ENCODE assay signal across 8 cellular contexts in genomic region chr17:67717192-67717623, GRCh38. TPM values are rescaled to one million over a fixed set of nuclear protein-coding genes. Genes with fewer than 3 reads are reported as not detected.
A peak's percentile ranks its signal among the peaks of the same experiment; 100 is the strongest.
DNase-seq lines count a peak whose midpoint lies in the region; ATAC-seq and TF ChIP-seq lines count a peak whose summit lies in the region.

No MANE protein-coding gene starts in this region.

- no peaks in the 10 kb centered on the region for H3K9me3 Mint-ChIP-seq in activated CD4-positive, alpha-beta T cell treated with anti-CD3 and anti-CD28 coated beads, Interleukin-2, amount 10 ng/mL, durations not matched to agents 7 days and 5 days
- no peaks in the 10 kb centered on the region for H3K9me3 Mint-ChIP-seq in activated T-helper 1 cell treated with anti-CD3 and anti-CD28 coated beads, Interleukin-12 subunit alpha, Interleukin-12 subunit beta, Interleukin-2, Interleukin-4 antibody, amounts not matched to agents 30 ng/mL and 10 ng/mL and 1 ng/mL, durations not matched to agents 14 hours and 24 hours and 36 hours

- CTCF ChIA-PET in activated CD4-positive, alpha-beta T cell treated with anti-CD3 and anti-CD28 coated beads, Interleukin-2, amount 10 ng/mL, durations not matched to agents 7 days and 5 days (lab: Charles Lee) = interaction anchor here (0.5 to 1.6 kb wide), 10 partner anchors 9 to 404 kb away, joined by 3 to 7 read pairs (median 4); no protein-coding TSS in a partner anchor

- H3K4me3 ChIP-seq in iPS-18c (ENCODE audit: insufficient read depth, low read depth, low read length) = peak overlapping the region; percentile 60; the same call in 1 of the 2 replicates

- peak overlapping the region; percentile 95 for H3K4me3 Mint-ChIP-seq in activated CD4-positive, alpha-beta T cell treated with anti-CD3 and anti-CD28 coated beads, Interleukin-2, amount 10 ng/mL, durations not matched to agents 7 days and 5 days
- H3K4me3 Mint-ChIP-seq in activated T-helper 1 cell treated with anti-CD3 and anti-CD28 coated beads, Interleukin-12 subunit alpha, Interleukin-12 subunit beta, Interleukin-2, Interleukin-4 antibody, amounts not matched to agents 30 ng/mL and 10 ng/mL and 1 ng/mL, durations not matched to agents 14 hours and 24 hours and 36 hours = peak overlapping the region; percentile 99

- H3K4me1 Mint-ChIP-seq in activated CD4-positive, alpha-beta T cell treated with anti-CD3 and anti-CD28 coated beads, Interleukin-2, amount 10 ng/mL, durations not matched to agents 7 days and 5 days = peaks cover 28% of the 10 kb centered on the region
- peaks cover 15% of the 10 kb centered on the region for H3K4me1 Mint-ChIP-seq in activated T-helper 1 cell treated with anti-CD3 and anti-CD28 coated beads, Interleukin-12 subunit alpha, Interleukin-12 subunit beta, Interleukin-2, Interleukin-4 antibody, amounts not matched to agents 30 ng/mL and 10 ng/mL and 1 ng/mL, durations not matched to agents 14 hours and 24 hours and 36 hours (ENCODE audit: low read depth)

- intact Hi-C loops in activated T-helper 1 cell treated with anti-CD3 and anti-CD28 coated beads, Interleukin-12 subunit alpha, Interleukin-12 subunit beta, Interleukin-2, Interleukin-4 antibody, amounts not matched to agents 30 ng/mL and 10 ng/mL and 1 ng/mL, durations not matched to agents 14 hours and 24 hours and 36 hours (cut with micrococcal nuclease) = loop anchor here (1.0 to 5.0 kb wide), 9 partner anchors 107 to 1525 kb away; partner anchors contain the start of genes CEP112, HELZ, KPNA2 and PRKAR1A

- POLR2A ChIA-PET in activated CD4-positive, alpha-beta T cell treated with anti-CD3 and anti-CD28 coated beads, Interleukin-2, amount 10 ng/mL, durations not matched to agents 7 days and 5 days (lab: Charles Lee) = interaction anchor here (0.6 kb wide), 1 partner anchor 52 kb away, joined by 4 read pairs; no protein-coding TSS in a partner anchor

- DNase-seq in activated CD4-positive, alpha-beta T cell treated with anti-CD3 and anti-CD28 coated beads, Interleukin-2, amount 10 ng/mL, durations not matched to agents 7 days and 5 days = peak; percentile 13
- DNase-seq in activated CD4-positive, alpha-beta T cell treated with anti-CD3 and anti-CD28 coated beads, Interleukin-2, amount 50 U/mL, for 1 hour = no peak
- no peak for DNase-seq in activated T-helper 1 cell treated with anti-CD3 and anti-CD28 coated beads, Interleukin-12 subunit alpha, Interleukin-12 subunit beta, Interleukin-2, Interleukin-4 antibody, amounts not matched to agents 30 ng/mL and 10 ng/mL and 1 ng/mL, durations not matched to agents 14 hours and 24 hours and 36 hours (ENCODE audit: low spot score)
- peak; percentile 1 for DNase-seq in stromal cell of bone marrow (ENCODE audit: low read depth)
- no peak for DNase-seq in GM10266 (ENCODE audit: extremely low spot score)
- no peak for DNase-seq in OCI-M2 (lab: John Stamatoyannopoulos, UW; ENCODE audit: unreplicated experiment)

- no peaks in the 10 kb centered on the region for H3K27me3 Mint-ChIP-seq in activated CD4-positive, alpha-beta T cell treated with anti-CD3 and anti-CD28 coated beads, Interleukin-2, amount 10 ng/mL, durations not matched to agents 7 days and 5 days
- peaks cover 6% of the 10 kb centered on the region for H3K27me3 Mint-ChIP-seq in activated T-helper 1 cell treated with anti-CD3 and anti-CD28 coated beads, Interleukin-12 subunit alpha, Interleukin-12 subunit beta, Interleukin-2, Interleukin-4 antibody, amounts not matched to agents 30 ng/mL and 10 ng/mL and 1 ng/mL, durations not matched to agents 14 hours and 24 hours and 36 hours (ENCODE audit: insufficient read depth)

- no peak for ATAC-seq in HG03520 (IDR thresholded peaks at IDR 0.05; ENCODE audit: unreplicated experiment)

- H3K9me3 ChIP-seq in iPS-18c (ENCODE audit: control insufficient read depth, insufficient read depth, low read length) = peaks cover 2% of the 10 kb centered on the region

- H3K36me3 Mint-ChIP-seq in activated CD4-positive, alpha-beta T cell treated with anti-CD3 and anti-CD28 coated beads, Interleukin-2, amount 10 ng/mL, durations not matched to agents 7 days and 5 days (ENCODE audit: low read depth) = peaks cover 23% of the 10 kb centered on the region
- peaks cover 24% of the 10 kb centered on the region for H3K36me3 Mint-ChIP-seq in activated T-helper 1 cell treated with anti-CD3 and anti-CD28 coated beads, Interleukin-12 subunit alpha, Interleukin-12 subunit beta, Interleukin-2, Interleukin-4 antibody, amounts not matched to agents 30 ng/mL and 10 ng/mL and 1 ng/mL, durations not matched to agents 14 hours and 24 hours and 36 hours (ENCODE audit: low read depth)

- TF ChIP-seq CTCF in GM10266 (IDR thresholded peaks at IDR 0.05; ENCODE audit: control insufficient read depth, insufficient read depth, low read depth, missing control alignments) = no peak

- peak overlapping the region; percentile 99 for H3K27ac Mint-ChIP-seq in activated CD4-positive, alpha-beta T cell treated with anti-CD3 and anti-CD28 coated beads, Interleukin-2, amount 10 ng/mL, durations not matched to agents 7 days and 5 days
- peak overlapping the region; percentile 99 for H3K27ac Mint-ChIP-seq in activated T-helper 1 cell treated with anti-CD3 and anti-CD28 coated beads, Interleukin-12 subunit alpha, Interleukin-12 subunit beta, Interleukin-2, Interleukin-4 antibody, amounts not matched to agents 30 ng/mL and 10 ng/mL and 1 ng/mL, durations not matched to agents 14 hours and 24 hours and 36 hours

RNA-seq across cellular contexts. Expression of gene NOL11, which starts 0.5 kb away (rescaled TPM):
- 10 to 100 TPM; 59.4 to 73.6 TPM for total RNA-seq in activated CD4-positive, alpha-beta T cell treated with anti-CD3 and anti-CD28 coated beads, Interleukin-2, amount 10 ng/mL, durations not matched to agents 7 days and 5 days
- total RNA-seq in activated T-helper 1 cell treated with anti-CD3 and anti-CD28 coated beads, Interleukin-12 subunit alpha, Interleukin-12 subunit beta, Interleukin-2, Interleukin-4 antibody, amounts not matched to agents 30 ng/mL and 10 ng/mL and 1 ng/mL, durations not matched to agents 14 hours and 24 hours and 36 hours = 107 and 118 TPM in 2 replicates

Comparison
In these comparisons a context has a peak if more than half of its experiments do, and no peak if none do; other contexts are left out.
1. DNase-seq: peak in activated CD4-positive, alpha-beta T cell treated with anti-CD3 and anti-CD28 coated beads, Interleukin-2, amount 10 ng/mL, durations not matched to agents 7 days and 5 days (single experiment) and stromal cell of bone marrow (single experiment); none in activated CD4-positive, alpha-beta T cell treated with anti-CD3 and anti-CD28 coated beads, Interleukin-2, amount 50 U/mL, for 1 hour (single experiment), activated T-helper 1 cell treated with anti-CD3 and anti-CD28 coated beads, Interleukin-12 subunit alpha, Interleukin-12 subunit beta, Interleukin-2, Interleukin-4 antibody, amounts not matched to agents 30 ng/mL and 10 ng/mL and 1 ng/mL, durations not matched to agents 14 hours and 24 hours and 36 hours (single experiment), GM10266 (single experiment) and OCI-M2 (single experiment).